In genomic region chr15:80404057-80404718, GRCh38 we compare ENCODE assay signal across 8 cellular contexts. TPM values are rescaled to one million over a fixed set of nuclear protein-coding genes. Genes with fewer than 3 reads are reported as not detected.
DNase-seq lines count a peak whose midpoint lies in the region; ATAC-seq, FAIRE-seq and TF ChIP-seq lines count a peak whose summit lies in the region.

Gene ARNT2 (plus strand): TSS chr15:80404382. CDS start chr15:80404516, 134 bp downstream.

- 1% methylated on average over 61 to 97 of the region's 97 CpGs for WGBS in heart right ventricle, 2 donors

- peak within 1 kb of the TSS in 9 of 10 donors; percentile 31 to 60 (median 49) for H3K4me3 ChIP-seq in heart right ventricle

- no peak within 1 kb of the TSS for H3K27ac Mint-ChIP-seq in activated CD8-positive, alpha-beta T cell treated with anti-CD3 and anti-CD28 coated beads, Interleukin-2, amount 10 ng/mL, durations not matched to agents 7 days and 5 days

- peak; percentile 53 for ATAC-seq in activated CD8-positive, alpha-beta T cell treated with anti-CD3 and anti-CD28 coated beads, Interleukin-2, amount 10 ng/mL, durations not matched to agents 7 days and 5 days
- peak; percentile 30 to 72 (median 48) for ATAC-seq in heart right ventricle

- TF ChIP-seq POLR2A in H54 (IDR thresholded peaks at IDR 0.05; ENCODE audit: low read depth, low read length) = peak; percentile 12; the same call in 1 of the 2 replicates

- H3K36me3 ChIP-seq in heart right ventricle = no peaks in the 10 kb centered on the region

- no peaks in the 10 kb centered on the region for H3K36me3 Mint-ChIP-seq in activated CD8-positive, alpha-beta T cell treated with anti-CD3 and anti-CD28 coated beads, Interleukin-2, amount 10 ng/mL, durations not matched to agents 7 days and 5 days (ENCODE audit: low read depth)

- FAIRE-seq in H54 (lab: Jason Lieb, UNC) = no peak

- H3K9me3 ChIP-seq in heart right ventricle = no peaks in the 10 kb centered on the region

- H3K27me3 ChIP-seq in heart right ventricle = peaks cover 0 to 72% (median 20%) of the 10 kb centered on the region in 7 donors

- H3K27me3 Mint-ChIP-seq in activated CD8-positive, alpha-beta T cell treated with anti-CD3 and anti-CD28 coated beads, Interleukin-2, amount 10 ng/mL, durations not matched to agents 7 days and 5 days (ENCODE audit: low read depth) = peaks cover 58% of the 10 kb centered on the region

- H3K4me1 ChIP-seq in heart right ventricle = peaks cover 0 to 12% (median 7%) of the 10 kb centered on the region in 9 donors

- no peaks in the 10 kb centered on the region for H3K9me3 Mint-ChIP-seq in activated CD8-positive, alpha-beta T cell treated with anti-CD3 and anti-CD28 coated beads, Interleukin-2, amount 10 ng/mL, durations not matched to agents 7 days and 5 days (ENCODE audit: insufficient read depth)

- peak within 1 kb of the TSS in 1 of 10 donors; percentile 28 for H3K27ac ChIP-seq in heart right ventricle

- CTCF ChIA-PET in activated CD8-positive, alpha-beta T cell treated with anti-CD3 and anti-CD28 coated beads, Interleukin-2, amount 10 ng/mL, durations not matched to agents 7 days and 5 days (lab: Charles Lee) = no interaction called here

- TF ChIP-seq CTCF in heart right ventricle (IDR thresholded peaks at IDR 0.05) = no peak

- intact Hi-C loops in heart right ventricle (cut with DNase I) = loop anchor here in 1 of 10 donors (5.0 kb wide), 1 partner anchor 1667 kb away; no protein-coding TSS in a partner anchor

- POLR2A ChIA-PET in activated CD8-positive, alpha-beta T cell treated with anti-CD3 and anti-CD28 coated beads, Interleukin-2, amount 10 ng/mL, durations not matched to agents 7 days and 5 days (lab: Charles Lee) = no interaction called here

- DNase-seq in 8988T = peak; percentile 49
- DNase-seq in H54 (ENCODE audit: insufficient read length, low spot score) = peak; percentile 18
- no peak for DNase-seq in activated CD8-positive, alpha-beta T cell treated with anti-CD3 and anti-CD28 coated beads, Interleukin-2, amount 10 ng/mL, durations not matched to agents 7 days and 5 days
- peak; percentile 16 to 30 for DNase-seq in heart right ventricle
- peak; percentile 83 for DNase-seq in putamen (ENCODE audit: low spot score)
- DNase-seq in GF-D8 (lab: John Stamatoyannopoulos, UW) = no peak
- DNase-seq in SKM-1 treated with dmso at 0.1 percent for 144 hours (lab: John Stamatoyannopoulos, UW; ENCODE audit: unreplicated experiment) = no peak
- DNase-seq in MV-4-11 (lab: John Stamatoyannopoulos, UW) = no peak

- peaks cover 4% of the 10 kb centered on the region for H3K4me1 Mint-ChIP-seq in activated CD8-positive, alpha-beta T cell treated with anti-CD3 and anti-CD28 coated beads, Interleukin-2, amount 10 ng/mL, durations not matched to agents 7 days and 5 days (ENCODE audit: low read depth)

- no peak within 1 kb of the TSS for H3K4me3 Mint-ChIP-seq in activated CD8-positive, alpha-beta T cell treated with anti-CD3 and anti-CD28 coated beads, Interleukin-2, amount 10 ng/mL, durations not matched to agents 7 days and 5 days

RNA-seq across cellular contexts. Expression of gene ARNT2, which starts in this region (rescaled TPM):
- total RNA-seq in activated CD8-positive, alpha-beta T cell treated with anti-CD3 and anti-CD28 coated beads, Interleukin-2, amount 10 ng/mL, durations not matched to agents 7 days and 5 days = not detected
- 1 to 10 TPM; 1.7 to 6.7 (median 4.5) TPM for total RNA-seq in heart right ventricle
- polyA plus RNA-seq in heart right ventricle = under 1 TPM; 0.71 to 0.80 TPM

Comparison
In these comparisons a context has a peak if more than half of its experiments do, and no peak if none do; other contexts are left out.
1. Peak in ATAC-seq in activated CD8-positive, alpha-beta T cell treated with anti-CD3 and anti-CD28 coated beads, Interleukin-2, amount 10 ng/mL, durations not matched to agents 7 days and 5 days; RNA of the gene not detected or under 1 TPM.
2. DNase-seq: peak in 8988T (single experiment), H54 (single experiment), heart right ventricle (2 of 2) and putamen (single experiment); none in activated CD8-positive, alpha-beta T cell treated with anti-CD3 and anti-CD28 coated beads, Interleukin-2, amount 10 ng/mL, durations not matched to agents 7 days and 5 days (single experiment), GF-D8 (single experiment), SKM-1 treated with dmso at 0.1 percent for 144 hours (single experiment) and MV-4-11 (single experiment).